In genomic region chr3:158845748-158846350, GRCh38 we compare ENCODE assay signal across 9 cellular contexts. TPM values are rescaled to one million over a fixed set of nuclear protein-coding genes. Genes with fewer than 3 reads are reported as not detected.
DNase-seq lines count a peak whose midpoint lies in the region; ATAC-seq and TF ChIP-seq lines count a peak whose summit lies in the region.
"Had no signal": no experiment of that assay in that cellular context is flagged by ENCODE, and none has a peak within 500 bp of the region (broad histone marks: within the 10 kb centered on the region; RNA-seq: fewer than 3 reads in every experiment).

No MANE protein-coding gene starts in this region.

- no peak overlapping the region for H3K4me3 ChIP-seq in BJ (ENCODE audit: low read depth, low read length)
- no peak overlapping the region for H3K4me3 ChIP-seq in heart right ventricle
- no peak overlapping the region for H3K4me3 ChIP-seq in spleen
- H3K4me3 ChIP-seq: SJCRH30 had no signal

- H3K27me3 Mint-ChIP-seq in stimulated activated memory B cell treated with anti-CD40 and anti-IgM and Interleukin-4, amounts not matched to agents 10 μg/mL and 1 μg/mL and 100 μg/mL, for 72 hours: no peaks in the 10 kb centered on the region

- peaks cover 4% of the 10 kb centered on the region for H3K4me1 Mint-ChIP-seq in stimulated activated memory B cell treated with anti-CD40 and anti-IgM and Interleukin-4, amounts not matched to agents 10 μg/mL and 1 μg/mL and 100 μg/mL, for 72 hours

- ATAC-seq in HG03066 (IDR thresholded peaks at IDR 0.05; ENCODE audit: low read depth, unreplicated experiment): peak; percentile 56
- ATAC-seq in heart right ventricle: peak in 1 of 8 donors; percentile 25
- ATAC-seq in stimulated activated memory B cell treated with anti-CD40 and anti-IgM and Interleukin-4, amounts not matched to agents 10 μg/mL and 1 μg/mL and 100 μg/mL, for 72 hours: no peak

- CTCF ChIA-PET in BJ (lab: Yijun Ruan, JAX): interaction anchor here (0.7 to 9.5 kb wide), 20 partner anchors 8 to 420 kb away, joined by 3 to 144 read pairs (median 4); no protein-coding TSS in a partner anchor

- H3K36me3 ChIP-seq in BJ (ENCODE audit: control insufficient read depth, insufficient read depth, low read length) (no peaks in the 10 kb centered on the region), heart right ventricle (no peaks in the 10 kb centered on the region), spleen (no peaks in the 10 kb centered on the region)
- H3K36me3 ChIP-seq: SJCRH30 had no signal

- H3K27ac Mint-ChIP-seq in stimulated activated memory B cell treated with anti-CD40 and anti-IgM and Interleukin-4, amounts not matched to agents 10 μg/mL and 1 μg/mL and 100 μg/mL, for 72 hours: no peak overlapping the region

- 17 to 18% methylated on average over 5 of the region's 5 CpGs for WGBS in heart right ventricle, 2 donors
- WGBS in spleen, 5 donors: 21 to 29% (median 27%) methylated on average over 5 of the region's 5 CpGs

- no peak for TF ChIP-seq POLR2A in spleen (IDR thresholded peaks at IDR 0.05)

- no peak overlapping the region for H3K27ac ChIP-seq in heart right ventricle
- H3K27ac ChIP-seq in spleen: no peak overlapping the region
- H3K27ac ChIP-seq: SJCRH30 had no signal

- TF ChIP-seq CTCF in BJ (IDR thresholded peaks at IDR 0.05; ENCODE audit: insufficient read depth, low read depth, low read length) (peak; percentile 67), GM13976 (IDR thresholded peaks at IDR 0.05; ENCODE audit: borderline replicate concordance, control extremely low read depth, extremely low read depth, insufficient read depth, missing control alignments) (peak; percentile 49), heart right ventricle (IDR thresholded peaks at IDR 0.05) (peak; percentile 29 to 76 (median 66)), spleen (IDR thresholded peaks at IDR 0.05 in 8 of 11, conservative IDR thresholded peaks at IDR 0.05 in 3 of 11) (peak in 10 of 11 experiments; percentile 16 to 72 (median 60))

- no peaks in the 10 kb centered on the region for H3K9me3 Mint-ChIP-seq in stimulated activated memory B cell treated with anti-CD40 and anti-IgM and Interleukin-4, amounts not matched to agents 10 μg/mL and 1 μg/mL and 100 μg/mL, for 72 hours

- in situ Hi-C loops in GM13976 (cut with MboI; ENCODE audit: low sequenced_read_pairs, unreplicated experiment): loop anchor here (5.0 kb wide), 1 partner anchor 411 kb away; no protein-coding TSS in a partner anchor

- H3K4me1 ChIP-seq in heart right ventricle: no peaks in the 10 kb centered on the region
- peaks cover 0 to 3% (median 0%) of the 10 kb centered on the region in 6 donors for H3K4me1 ChIP-seq in spleen
- H3K4me1 ChIP-seq: SJCRH30 had no signal

- no peaks in the 10 kb centered on the region for H3K9me3 ChIP-seq in heart right ventricle
- H3K9me3 ChIP-seq in spleen: no peaks in the 10 kb centered on the region
- H3K9me3 ChIP-seq: SJCRH30 had no signal

- H3K27me3 ChIP-seq in BJ (ENCODE audit: control insufficient read depth, insufficient read depth, low read length): no peaks in the 10 kb centered on the region
- H3K27me3 ChIP-seq in heart right ventricle: no peaks in the 10 kb centered on the region
- no peaks in the 10 kb centered on the region for H3K27me3 ChIP-seq in spleen (replicated peaks in 1 of 7)
- H3K27me3 ChIP-seq: SJCRH30 had no signal

- DNase-seq in BJ (ENCODE audit: low read depth): no peak
- DNase-seq in GM13976 (ENCODE audit: low spot score): peak; percentile 64
- peak; percentile 22 for DNase-seq in NCI-H226
- DNase-seq in activated T-cell treated with anti-CD3 and anti-CD28 coated beads for 4 hours: peak; percentile 14
- DNase-seq in heart right ventricle: peak in 1 of 2 donors; percentile 13
- no peak for DNase-seq in spleen

- H3K36me3 Mint-ChIP-seq in stimulated activated memory B cell treated with anti-CD40 and anti-IgM and Interleukin-4, amounts not matched to agents 10 μg/mL and 1 μg/mL and 100 μg/mL, for 72 hours: no peaks in the 10 kb centered on the region

- intact Hi-C loops in heart right ventricle (cut with DNase I): loop anchor here in 7 of 10 donors (1.0 to 5.0 kb wide), 5 partner anchors 411 to 416 kb away; no protein-coding TSS in a partner anchor
- intact Hi-C loops in spleen (cut with DNase I; ENCODE audit: low total_unique reads): loop anchor here (5.0 kb wide), 1 partner anchor 416 kb away; no protein-coding TSS in a partner anchor

- POLR2A ChIA-PET in BJ (lab: Charles Lee): no interaction called here

- H3K4me3 Mint-ChIP-seq in stimulated activated memory B cell treated with anti-CD40 and anti-IgM and Interleukin-4, amounts not matched to agents 10 μg/mL and 1 μg/mL and 100 μg/mL, for 72 hours: no peak overlapping the region

RNA-seq across cellular contexts. Expression of gene MFSD1, which starts 44.0 kb away (rescaled TPM):
- polyA plus RNA-seq in BJ (2011; rRNA removed) (69.8 and 94.7 TPM in 2 replicates), heart right ventricle (10 to 100 TPM; 11.3 to 26.4 TPM), spleen (10 to 100 TPM; 34.5 to 46.3 (median 42.9) TPM)
- polyA minus RNA-seq in BJ (2011; rRNA and poly(A)+ RNA removed): 29.4 and 42.1 TPM in 2 replicates
- total RNA-seq in heart right ventricle (10 to 100 TPM; 20.8 to 45.5 (median 23.9) TPM), spleen (100 to 1,000 TPM in 5 of 7 donors, 10 to 100 TPM in 2; 65.6 to 155 (median 129) TPM)

Comparison
In these comparisons a context has a peak if more than half of its experiments do, and no peak if none do; other contexts are left out.
1. DNase-seq: peak in GM13976 (single experiment), NCI-H226 (single experiment) and activated T-cell treated with anti-CD3 and anti-CD28 coated beads for 4 hours (single experiment); none in BJ (single experiment) and spleen (single experiment).
2. Peak in every context shown above with its lines, with median percentiles within 50 percentile points of each other: CTCF ChIP-seq.